ENCODE assay signal across 8 cellular contexts in genomic region chr1:55140546-55140983, GRCh38.
A peak's percentile ranks its signal among the peaks of the same experiment; 100 is the strongest.
DNase-seq lines count a peak whose midpoint lies in the region; ATAC-seq, FAIRE-seq and TF ChIP-seq lines count a peak whose summit lies in the region.

No MANE protein-coding gene starts in this region.

- peak; percentile 98 for FAIRE-seq in H54 (lab: Jason Lieb, UNC)

- no peaks in the 10 kb centered on the region for H3K9me3 Mint-ChIP-seq in activated naive CD4-positive, alpha-beta T cell treated with anti-CD3 and anti-CD28 coated beads, Interleukin-2, amount 50 U/mL, for 72 hours
- H3K9me3 Mint-ChIP-seq in glutamatergic neuron (ENCODE audit: unreplicated experiment), result no peaks in the 10 kb centered on the region

- H3K9me3 ChIP-seq in SJSA1 (replicated peaks), result no peaks in the 10 kb centered on the region
- H3K9me3 ChIP-seq in prostate gland, result no peaks in the 10 kb centered on the region
- no peaks in the 10 kb centered on the region for H3K9me3 ChIP-seq in aorta (ENCODE audit: control insufficient read depth, low read length)

- H3K4me3 ChIP-seq in SJSA1, result no peak overlapping the region
- no peak overlapping the region for H3K4me3 ChIP-seq in prostate gland
- H3K4me3 ChIP-seq in aorta (ENCODE audit: low read length in 2 of 2), result no peak overlapping the region

- H3K4me1 ChIP-seq in SJSA1 (replicated peaks) (no peaks in the 10 kb centered on the region), prostate gland (replicated peaks) (no peaks in the 10 kb centered on the region), aorta (ENCODE audit: control insufficient read depth in 1 of 2, insufficient read depth in 2 of 2, low read length in 2 of 2) (no peaks in the 10 kb centered on the region)

- H3K27ac ChIP-seq in SJSA1 (no peak overlapping the region), prostate gland (no peak overlapping the region), aorta (ENCODE audit: low read depth in 1 of 2, low read length in 2 of 2) (no peak overlapping the region)

- intact Hi-C loops in prostate gland (cut with DNase I) (loop anchor here (2.0 to 10.0 kb wide), 3 partner anchors 72 to 1454 kb away; no protein-coding TSS in a partner anchor), aorta (cut with DNase I) (loop anchor here (1.0 to 10.0 kb wide), 5 partner anchors 74 to 1564 kb away; partner anchors contain the start of gene USP24 (in 1 of the 2))

- H3K4me3 Mint-ChIP-seq in glutamatergic neuron (ENCODE audit: unreplicated experiment), result no peak overlapping the region

- TF ChIP-seq POLR2A in H54 (IDR thresholded peaks at IDR 0.05; ENCODE audit: low read depth, low read length), result no peak
- no peak for TF ChIP-seq POLR2A in prostate gland (IDR thresholded peaks at IDR 0.05)

- H3K27me3 ChIP-seq in SJSA1 (replicated peaks) (no peaks in the 10 kb centered on the region), prostate gland (replicated peaks; ENCODE audit: insufficient read depth) (no peaks in the 10 kb centered on the region), aorta (ENCODE audit: control insufficient read depth in 1 of 2, insufficient read depth in 2 of 2, low read length in 1 of 2) (no peaks in the 10 kb centered on the region)

- no peaks in the 10 kb centered on the region for H3K4me1 Mint-ChIP-seq in glutamatergic neuron (ENCODE audit: low read depth, unreplicated experiment)

- 0% methylated on average over 3 of the region's 3 CpGs for WGBS in prostate gland
- WGBS in aorta, 2 donors, result 1 to 2% methylated on average over 3 of the region's 3 CpGs

- no peaks in the 10 kb centered on the region for H3K36me3 Mint-ChIP-seq in activated naive CD4-positive, alpha-beta T cell treated with anti-CD3 and anti-CD28 coated beads, Interleukin-2, amount 50 U/mL, for 72 hours
- H3K36me3 Mint-ChIP-seq in glutamatergic neuron (ENCODE audit: unreplicated experiment), result no peaks in the 10 kb centered on the region

- H3K27me3 Mint-ChIP-seq in glutamatergic neuron (ENCODE audit: unreplicated experiment), result no peaks in the 10 kb centered on the region

- peak overlapping the region; percentile 57 to 76 for H3K27ac Mint-ChIP-seq in activated naive CD4-positive, alpha-beta T cell treated with anti-CD3 and anti-CD28 coated beads, Interleukin-2, amount 50 U/mL, for 72 hours
- no peak overlapping the region for H3K27ac Mint-ChIP-seq in glutamatergic neuron (ENCODE audit: unreplicated experiment)

- peaks cover 88% of the 10 kb centered on the region for H3K36me3 ChIP-seq in SJSA1
- peaks cover 0 to 3% of the 10 kb centered on the region in 2 donors for H3K36me3 ChIP-seq in prostate gland
- peaks cover 8 to 11% of the 10 kb centered on the region in 2 donors for H3K36me3 ChIP-seq in aorta (ENCODE audit: control insufficient read depth in 1 of 2, insufficient read depth in 2 of 2, low read length in 1 of 2)

- DNase-seq in G401 (ENCODE audit: low spot score) (peak; percentile 90), H54 (ENCODE audit: insufficient read length, low spot score) (peak; percentile 12), MV-4-11 (lab: John Stamatoyannopoulos, UW) (peak; percentile 90), SJSA1 (ENCODE audit: low read depth in 1 of 2, low spot score in 2 of 2) (peak; percentile 62 to 83), glutamatergic neuron (peak; percentile 48), prostate gland (ENCODE audit: low spot score) (peak; percentile 83), aorta (peak in 1 of 2 donors; percentile 71)
- peak in 1 of 2 donors; percentile 67 for DNase-seq in activated naive CD4-positive, alpha-beta T cell treated with anti-CD3 and anti-CD28 coated beads, Interleukin-2, amount 50 U/mL, for 72 hours (ENCODE audit: low spot score in 2 of 2)

- peak; percentile 94 to 99 for ATAC-seq in activated naive CD4-positive, alpha-beta T cell treated with anti-CD3 and anti-CD28 coated beads, Interleukin-2, amount 50 U/mL, for 72 hours
- ATAC-seq in aorta (ENCODE audit: low FRiP score), result peak; percentile 95

- in situ Hi-C loops in G401 (cut with HindIII; ENCODE audit: low sequenced_read_pairs), result no loop called here

- TF ChIP-seq CTCF in glutamatergic neuron (IDR thresholded peaks at IDR 0.05; ENCODE audit: partially characterized antibody, unreplicated experiment), result peak; percentile 67
- TF ChIP-seq CTCF in prostate gland (IDR thresholded peaks at IDR 0.05), result peak; percentile 49 to 87 (median 84)
